ENCODE assay signal across 1 cellular context in the genomic region with DNA sequence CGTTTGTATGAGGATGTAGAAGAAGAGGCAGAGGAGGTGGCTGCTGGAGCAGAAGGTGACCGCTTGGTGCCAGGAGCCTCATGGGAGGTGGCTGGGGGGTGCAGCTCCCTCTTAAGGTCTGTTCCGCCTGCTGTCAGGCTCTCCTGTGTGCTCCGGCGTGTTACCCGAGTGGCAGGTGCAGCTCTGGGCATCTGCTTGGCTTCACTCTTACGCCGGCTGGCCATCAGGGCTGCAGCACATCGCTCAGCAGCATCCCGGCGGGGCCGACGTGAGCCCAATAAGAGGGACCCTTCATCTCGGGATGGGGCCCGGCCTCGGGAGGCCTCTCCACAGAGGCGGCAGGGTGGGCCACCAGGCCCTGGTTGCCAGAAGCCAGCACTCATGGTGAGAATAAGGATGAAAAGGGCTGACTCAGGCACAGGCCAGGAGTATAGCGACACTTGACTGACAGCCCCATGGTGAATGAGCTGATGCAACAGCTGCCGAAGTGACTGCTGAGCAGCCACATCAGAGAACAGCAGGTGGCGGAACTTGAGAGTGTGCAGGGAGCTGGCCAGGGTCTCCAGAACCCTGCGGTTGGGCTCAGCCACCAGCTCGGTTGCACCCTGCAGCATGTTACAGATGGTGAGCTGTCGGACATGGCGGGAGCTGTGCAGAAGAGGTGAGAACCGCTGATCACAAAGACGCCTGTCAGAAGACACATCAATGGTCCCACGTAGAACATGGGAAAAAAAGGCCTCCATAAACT.
TF ChIP-seq lines count a peak whose summit lies in the region.

No MANE protein-coding gene starts in this region.

TF ChIP-seq in K562, 482 proteins besides CTCF, POLR2A, EP300 and RAD21 (continued from another document and continues in another):
- TF ChIP-seq HCFC1 (IDR thresholded peaks at IDR 0.05; ENCODE audit: low read depth, low read length): 0 out of 2 replicates have a peak, but pooled peaks have one; percentile 14
- TF ChIP-seq MTA3 (IDR thresholded peaks at IDR 0.05; ENCODE audit: borderline replicate concordance): peak; percentile 27
- TF ChIP-seq RBM25 (IDR thresholded peaks at IDR 0.05; ENCODE audit: low read depth, low read length, severe bottlenecking): no peak
- no peak for TF ChIP-seq PRMT5 (CRISPR knock-in tag; IDR thresholded peaks at IDR 0.05)
- no peak for TF ChIP-seq FOXK1 (CRISPR knock-in tag; IDR thresholded peaks at IDR 0.05; ENCODE audit: borderline replicate concordance)
- no peak for TF ChIP-seq KDM5B (IDR thresholded peaks at IDR 0.05; ENCODE audit: insufficient replicate concordance, low read depth, low read length)
- no peak for TF ChIP-seq MTA1 (IDR thresholded peaks at IDR 0.05; ENCODE audit: borderline replicate concordance)
- TF ChIP-seq, protein P1, sequence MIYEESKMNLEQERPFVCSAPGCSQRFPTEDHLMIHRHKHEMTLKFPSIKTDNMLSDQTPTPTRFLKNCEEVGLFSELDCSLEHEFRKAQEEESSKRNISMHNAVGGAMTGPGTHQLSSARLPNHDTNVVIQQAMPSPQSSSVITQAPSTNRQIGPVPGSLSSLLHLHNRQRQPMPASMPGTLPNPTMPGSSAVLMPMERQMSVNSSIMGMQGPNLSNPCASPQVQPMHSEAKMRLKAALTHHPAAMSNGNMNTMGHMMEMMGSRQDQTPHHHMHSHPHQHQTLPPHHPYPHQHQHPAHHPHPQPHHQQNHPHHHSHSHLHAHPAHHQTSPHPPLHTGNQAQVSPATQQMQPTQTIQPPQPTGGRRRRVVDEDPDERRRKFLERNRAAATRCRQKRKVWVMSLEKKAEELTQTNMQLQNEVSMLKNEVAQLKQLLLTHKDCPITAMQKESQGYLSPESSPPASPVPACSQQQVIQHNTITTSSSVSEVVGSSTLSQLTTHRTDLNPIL (CRISPR knock-in tag; IDR thresholded peaks at IDR 0.05): no peak
- TF ChIP-seq, protein P2, sequence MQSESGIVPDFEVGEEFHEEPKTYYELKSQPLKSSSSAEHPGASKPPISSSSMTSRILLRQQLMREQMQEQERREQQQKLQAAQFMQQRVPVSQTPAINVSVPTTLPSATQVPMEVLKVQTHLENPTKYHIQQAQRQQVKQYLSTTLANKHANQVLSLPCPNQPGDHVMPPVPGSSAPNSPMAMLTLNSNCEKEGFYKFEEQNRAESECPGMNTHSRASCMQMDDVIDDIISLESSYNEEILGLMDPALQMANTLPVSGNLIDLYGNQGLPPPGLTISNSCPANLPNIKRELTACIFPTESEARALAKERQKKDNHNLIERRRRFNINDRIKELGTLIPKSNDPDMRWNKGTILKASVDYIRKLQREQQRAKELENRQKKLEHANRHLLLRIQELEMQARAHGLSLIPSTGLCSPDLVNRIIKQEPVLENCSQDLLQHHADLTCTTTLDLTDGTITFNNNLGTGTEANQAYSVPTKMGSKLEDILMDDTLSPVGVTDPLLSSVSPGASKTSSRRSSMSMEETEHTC (IDR thresholded peaks at IDR 0.05): no peak
- no peak for TF ChIP-seq SAP30 (IDR thresholded peaks at IDR 0.05; ENCODE audit: borderline replicate concordance, insufficient read depth, low read depth, low read length, poor library complexity, severe bottlenecking)
- no peak; the same call in 1 of the 2 replicates for TF ChIP-seq ESRRA (IDR thresholded peaks at IDR 0.05; ENCODE audit: borderline replicate concordance, low read depth)
- TF ChIP-seq RFX5 (IDR thresholded peaks at IDR 0.05; ENCODE audit: low read depth, low read length): no peak
- TF ChIP-seq, protein P3, sequence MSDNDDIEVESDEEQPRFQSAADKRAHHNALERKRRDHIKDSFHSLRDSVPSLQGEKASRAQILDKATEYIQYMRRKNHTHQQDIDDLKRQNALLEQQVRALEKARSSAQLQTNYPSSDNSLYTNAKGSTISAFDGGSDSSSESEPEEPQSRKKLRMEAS (CRISPR knock-in tag; IDR thresholded peaks at IDR 0.05): no peak
- TF ChIP-seq, protein P4, sequence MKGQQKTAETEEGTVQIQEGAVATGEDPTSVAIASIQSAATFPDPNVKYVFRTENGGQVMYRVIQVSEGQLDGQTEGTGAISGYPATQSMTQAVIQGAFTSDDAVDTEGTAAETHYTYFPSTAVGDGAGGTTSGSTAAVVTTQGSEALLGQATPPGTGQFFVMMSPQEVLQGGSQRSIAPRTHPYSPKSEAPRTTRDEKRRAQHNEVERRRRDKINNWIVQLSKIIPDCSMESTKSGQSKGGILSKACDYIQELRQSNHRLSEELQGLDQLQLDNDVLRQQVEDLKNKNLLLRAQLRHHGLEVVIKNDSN (CRISPR knock-in tag; IDR thresholded peaks at IDR 0.05): peak; percentile 35; the same call in 1 of the 2 replicates
- no peak for TF ChIP-seq CHD4 (IDR thresholded peaks at IDR 0.05; ENCODE audit: insufficient read depth, insufficient replicate concordance, low read depth, low read length, poor library complexity, severe bottlenecking)
- peak; percentile 16; the same call in 1 of the 2 replicates for TF ChIP-seq SMARCA4 (IDR thresholded peaks at IDR 0.05)
- TF ChIP-seq IFI16 (CRISPR knock-in tag; IDR thresholded peaks at IDR 0.05): no peak
- 0 out of 4 replicates have a peak, but pooled peaks of 1 of the 2 experiments have one; percentile 21 for TF ChIP-seq NONO (IDR thresholded peaks at IDR 0.05; ENCODE audit: low read depth in 2 of 2, low read length in 1 of 2)
- TF ChIP-seq ZNF507 (tag; conservative IDR thresholded peaks at IDR 0.05): no peak
- TF ChIP-seq SP2 (IDR thresholded peaks at IDR 0.05; ENCODE audit: extremely low read depth, low read depth, low read length, poor library complexity, severe bottlenecking): no peak
- no peak for TF ChIP-seq SPI1 (IDR thresholded peaks at IDR 0.05; ENCODE audit: borderline replicate concordance, low read depth, low read length)
- TF ChIP-seq, protein P5, sequence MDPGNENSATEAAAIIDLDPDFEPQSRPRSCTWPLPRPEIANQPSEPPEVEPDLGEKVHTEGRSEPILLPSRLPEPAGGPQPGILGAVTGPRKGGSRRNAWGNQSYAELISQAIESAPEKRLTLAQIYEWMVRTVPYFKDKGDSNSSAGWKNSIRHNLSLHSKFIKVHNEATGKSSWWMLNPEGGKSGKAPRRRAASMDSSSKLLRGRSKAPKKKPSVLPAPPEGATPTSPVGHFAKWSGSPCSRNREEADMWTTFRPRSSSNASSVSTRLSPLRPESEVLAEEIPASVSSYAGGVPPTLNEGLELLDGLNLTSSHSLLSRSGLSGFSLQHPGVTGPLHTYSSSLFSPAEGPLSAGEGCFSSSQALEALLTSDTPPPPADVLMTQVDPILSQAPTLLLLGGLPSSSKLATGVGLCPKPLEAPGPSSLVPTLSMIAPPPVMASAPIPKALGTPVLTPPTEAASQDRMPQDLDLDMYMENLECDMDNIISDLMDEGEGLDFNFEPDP (CRISPR knock-in tag; IDR thresholded peaks at IDR 0.05): no peak
- no peak for TF ChIP-seq NFYB (IDR thresholded peaks at IDR 0.05; ENCODE audit: extremely low read depth, insufficient read length)
- TF ChIP-seq KLF10 (CRISPR knock-in tag; IDR thresholded peaks at IDR 0.05): no peak
- TF ChIP-seq, protein P6, sequence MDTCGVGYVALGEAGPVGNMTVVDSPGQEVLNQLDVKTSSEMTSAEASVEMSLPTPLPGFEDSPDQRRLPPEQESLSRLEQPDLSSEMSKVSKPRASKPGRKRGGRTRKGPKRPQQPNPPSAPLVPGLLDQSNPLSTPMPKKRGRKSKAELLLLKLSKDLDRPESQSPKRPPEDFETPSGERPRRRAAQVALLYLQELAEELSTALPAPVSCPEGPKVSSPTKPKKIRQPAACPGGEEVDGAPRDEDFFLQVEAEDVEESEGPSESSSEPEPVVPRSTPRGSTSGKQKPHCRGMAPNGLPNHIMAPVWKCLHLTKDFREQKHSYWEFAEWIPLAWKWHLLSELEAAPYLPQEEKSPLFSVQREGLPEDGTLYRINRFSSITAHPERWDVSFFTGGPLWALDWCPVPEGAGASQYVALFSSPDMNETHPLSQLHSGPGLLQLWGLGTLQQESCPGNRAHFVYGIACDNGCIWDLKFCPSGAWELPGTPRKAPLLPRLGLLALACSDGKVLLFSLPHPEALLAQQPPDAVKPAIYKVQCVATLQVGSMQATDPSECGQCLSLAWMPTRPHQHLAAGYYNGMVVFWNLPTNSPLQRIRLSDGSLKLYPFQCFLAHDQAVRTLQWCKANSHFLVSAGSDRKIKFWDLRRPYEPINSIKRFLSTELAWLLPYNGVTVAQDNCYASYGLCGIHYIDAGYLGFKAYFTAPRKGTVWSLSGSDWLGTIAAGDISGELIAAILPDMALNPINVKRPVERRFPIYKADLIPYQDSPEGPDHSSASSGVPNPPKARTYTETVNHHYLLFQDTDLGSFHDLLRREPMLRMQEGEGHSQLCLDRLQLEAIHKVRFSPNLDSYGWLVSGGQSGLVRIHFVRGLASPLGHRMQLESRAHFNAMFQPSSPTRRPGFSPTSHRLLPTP (IDR thresholded peaks at IDR 0.05; ENCODE audit: borderline replicate concordance, extremely low read depth, insufficient read length): no peak
- TF ChIP-seq ZBTB7A (IDR thresholded peaks at IDR 0.05; ENCODE audit: borderline replicate concordance, control insufficient read depth, low read depth, low read length): no peak
- TF ChIP-seq, protein P7, sequence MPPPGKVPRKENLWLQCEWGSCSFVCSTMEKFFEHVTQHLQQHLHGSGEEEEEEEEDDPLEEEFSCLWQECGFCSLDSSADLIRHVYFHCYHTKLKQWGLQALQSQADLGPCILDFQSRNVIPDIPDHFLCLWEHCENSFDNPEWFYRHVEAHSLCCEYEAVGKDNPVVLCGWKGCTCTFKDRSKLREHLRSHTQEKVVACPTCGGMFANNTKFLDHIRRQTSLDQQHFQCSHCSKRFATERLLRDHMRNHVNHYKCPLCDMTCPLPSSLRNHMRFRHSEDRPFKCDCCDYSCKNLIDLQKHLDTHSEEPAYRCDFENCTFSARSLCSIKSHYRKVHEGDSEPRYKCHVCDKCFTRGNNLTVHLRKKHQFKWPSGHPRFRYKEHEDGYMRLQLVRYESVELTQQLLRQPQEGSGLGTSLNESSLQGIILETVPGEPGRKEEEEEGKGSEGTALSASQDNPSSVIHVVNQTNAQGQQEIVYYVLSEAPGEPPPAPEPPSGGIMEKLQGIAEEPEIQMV (tag; conservative IDR thresholded peaks at IDR 0.05; ENCODE audit: low read depth): no peak
- TF ChIP-seq ZNF79 (CRISPR knock-in tag; IDR thresholded peaks at IDR 0.05; ENCODE audit: low read depth): no peak
- TF ChIP-seq, protein P8, sequence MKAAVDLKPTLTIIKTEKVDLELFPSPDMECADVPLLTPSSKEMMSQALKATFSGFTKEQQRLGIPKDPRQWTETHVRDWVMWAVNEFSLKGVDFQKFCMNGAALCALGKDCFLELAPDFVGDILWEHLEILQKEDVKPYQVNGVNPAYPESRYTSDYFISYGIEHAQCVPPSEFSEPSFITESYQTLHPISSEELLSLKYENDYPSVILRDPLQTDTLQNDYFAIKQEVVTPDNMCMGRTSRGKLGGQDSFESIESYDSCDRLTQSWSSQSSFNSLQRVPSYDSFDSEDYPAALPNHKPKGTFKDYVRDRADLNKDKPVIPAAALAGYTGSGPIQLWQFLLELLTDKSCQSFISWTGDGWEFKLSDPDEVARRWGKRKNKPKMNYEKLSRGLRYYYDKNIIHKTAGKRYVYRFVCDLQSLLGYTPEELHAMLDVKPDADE (conservative IDR thresholded peaks at IDR 0.05; ENCODE audit: control insufficient read depth, low read depth, low read length): no peak
- no peak for TF ChIP-seq ELF4 (CRISPR knock-in tag; IDR thresholded peaks at IDR 0.05)
- no peak for TF ChIP-seq ZNF24 (IDR thresholded peaks at IDR 0.05)
- TF ChIP-seq, protein P9, sequence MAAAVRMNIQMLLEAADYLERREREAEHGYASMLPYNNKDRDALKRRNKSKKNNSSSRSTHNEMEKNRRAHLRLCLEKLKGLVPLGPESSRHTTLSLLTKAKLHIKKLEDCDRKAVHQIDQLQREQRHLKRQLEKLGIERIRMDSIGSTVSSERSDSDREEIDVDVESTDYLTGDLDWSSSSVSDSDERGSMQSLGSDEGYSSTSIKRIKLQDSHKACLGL (CRISPR knock-in tag; IDR thresholded peaks at IDR 0.05; ENCODE audit: borderline replicate concordance, poor library complexity, severe bottlenecking): no peak
- TF ChIP-seq, protein P10, sequence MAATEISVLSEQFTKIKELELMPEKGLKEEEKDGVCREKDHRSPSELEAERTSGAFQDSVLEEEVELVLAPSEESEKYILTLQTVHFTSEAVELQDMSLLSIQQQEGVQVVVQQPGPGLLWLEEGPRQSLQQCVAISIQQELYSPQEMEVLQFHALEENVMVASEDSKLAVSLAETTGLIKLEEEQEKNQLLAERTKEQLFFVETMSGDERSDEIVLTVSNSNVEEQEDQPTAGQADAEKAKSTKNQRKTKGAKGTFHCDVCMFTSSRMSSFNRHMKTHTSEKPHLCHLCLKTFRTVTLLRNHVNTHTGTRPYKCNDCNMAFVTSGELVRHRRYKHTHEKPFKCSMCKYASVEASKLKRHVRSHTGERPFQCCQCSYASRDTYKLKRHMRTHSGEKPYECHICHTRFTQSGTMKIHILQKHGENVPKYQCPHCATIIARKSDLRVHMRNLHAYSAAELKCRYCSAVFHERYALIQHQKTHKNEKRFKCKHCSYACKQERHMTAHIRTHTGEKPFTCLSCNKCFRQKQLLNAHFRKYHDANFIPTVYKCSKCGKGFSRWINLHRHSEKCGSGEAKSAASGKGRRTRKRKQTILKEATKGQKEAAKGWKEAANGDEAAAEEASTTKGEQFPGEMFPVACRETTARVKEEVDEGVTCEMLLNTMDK (IDR thresholded peaks at IDR 0.05; ENCODE audit: borderline replicate concordance, insufficient read depth, low read depth, low read length, poor library complexity, severe bottlenecking): no peak
- TF ChIP-seq NUFIP1 (IDR thresholded peaks at IDR 0.05; ENCODE audit: partially characterized antibody): no peak
- TF ChIP-seq ETV6 (IDR thresholded peaks at IDR 0.05; ENCODE audit: borderline replicate concordance in 1 of 2, low read depth in 2 of 2, low read length in 1 of 2): no peak
- TF ChIP-seq ETV6 (CRISPR knock-in tag; IDR thresholded peaks at IDR 0.05; ENCODE audit: borderline replicate concordance): no peak
- TF ChIP-seq FOSL1 (tag; conservative IDR thresholded peaks at IDR 0.05): no peak
- TF ChIP-seq EWSR1 (IDR thresholded peaks at IDR 0.05; ENCODE audit: borderline replicate concordance, low read depth, partially characterized antibody): no peak
- no peak for TF ChIP-seq ZNF696 (CRISPR knock-in tag; conservative IDR thresholded peaks at IDR 0.05)
- no peak for TF ChIP-seq FIP1L1 (IDR thresholded peaks at IDR 0.05; ENCODE audit: low read depth, low read length, poor library complexity, severe bottlenecking)
- TF ChIP-seq PPARD (CRISPR knock-in tag; IDR thresholded peaks at IDR 0.05): no peak
